ENCODE assay signal across 27 cellular contexts in genomic region chr18:24869285-24869684, GRCh38.
DNase-seq lines count a peak whose midpoint lies in the region; ATAC-seq and TF ChIP-seq lines count a peak whose summit lies in the region.
"Had no signal": no experiment of that assay in that cellular context is flagged by ENCODE, and none has a peak within 500 bp of the region (broad histone marks: within the 10 kb centered on the region; RNA-seq: fewer than 3 reads in every experiment).

No MANE protein-coding gene starts in this region.

- H3K9me3 Mint-ChIP-seq in activated CD4-positive, alpha-beta memory T cell treated with anti-CD3 and anti-CD28 coated beads for 36 hours, result no peaks in the 10 kb centered on the region
- H3K9me3 Mint-ChIP-seq: CD4-positive, alpha-beta T cell had no signal

- peak; percentile 13 for DNase-seq in LoVo (ENCODE audit: low spot score)
- DNase-seq in Panc1 (ENCODE audit: low read depth, low spot score), result no peak
- DNase-seq in mesenchymal stem cell, result peak; percentile 55
- no peak for DNase-seq in left colon
- no peak for DNase-seq in upper lobe of left lung
- no peak for DNase-seq in activated CD4-positive, alpha-beta memory T cell treated with anti-CD3 and anti-CD28 coated beads for 36 hours
- DNase-seq: 8988T; CD4-positive, alpha-beta T cell; COR-L47; GDM1; Karpas-422; NCI-H1694; NCI-H2029 treated with DMSO at 0.1 percent for 48 hours; NCI-H2171 treated with DMSO at 0.1 percent for 48 hours; NCI-H345; NCI-H510A treated with DMSO at 0.1 percent for 48 hours; NCI-H82; NK-92 treated with Interleukin-12 subunit alpha and Interleukin-12 subunit beta, amount 100 ng/mL, for 24 hours; Peyer's patch; SHP77 treated with DMSO at 0.1 percent for 48 hours; T-helper 1 cell had no signal

- H3K4me3 Mint-ChIP-seq in activated CD4-positive, alpha-beta memory T cell treated with anti-CD3 and anti-CD28 coated beads for 36 hours, result no peak overlapping the region
- H3K4me3 Mint-ChIP-seq: CD4-positive, alpha-beta T cell had no signal

- H3K27ac ChIP-seq in ACC112 (ENCODE audit: low read depth, low read length) (no peak overlapping the region), Panc1 (ENCODE audit: low read length) (peak overlapping the region; percentile 54; the same call in 1 of the 2 replicates), mesenchymal stem cell (ENCODE audit: low read length, poor library complexity, severe bottlenecking) (no peak overlapping the region), upper lobe of left lung (no peak overlapping the region)
- H3K27ac ChIP-seq: BLaER1, HL-60, Peyer's patch had no signal

- no peak overlapping the region for H3K4me3 ChIP-seq in ACC112 (ENCODE audit: low read depth, low read length)
- no peak overlapping the region for H3K4me3 ChIP-seq in Panc1 (ENCODE audit: low read depth in 2 of 2, low read length in 2 of 2)
- no peak overlapping the region for H3K4me3 ChIP-seq in mesenchymal stem cell (ENCODE audit: insufficient read depth in 1 of 2, low read depth in 1 of 2, low read length in 2 of 2)
- no peak overlapping the region for H3K4me3 ChIP-seq in upper lobe of left lung
- H3K4me3 ChIP-seq: BLaER1, GM12878, MG63, Peyer's patch had no signal

- H2BK15ac ChIP-seq in mesenchymal stem cell (ENCODE audit: low read depth, poor library complexity, severe bottlenecking), result no peak overlapping the region

- no peak overlapping the region for H3K23ac ChIP-seq in mesenchymal stem cell (ENCODE audit: low read length in 2 of 2)

- WGBS in mesenchymal stem cell, result 0% methylated on average over 2 of the region's 3 CpGs
- 84 to 86% methylated on average over 3 of the region's 3 CpGs for WGBS in upper lobe of left lung, 2 donors

- in situ Hi-C loops in Panc1 (cut with HindIII; ENCODE audit: low pct_unique_long_range_greater_than_20kb, low sequenced_read_pairs), result no loop called here

- ATAC-seq in Panc1 (peak; percentile 70), left colon (no peak), GM21360 (IDR thresholded peaks at IDR 0.05; ENCODE audit: unreplicated experiment) (no peak), upper lobe of left lung (ENCODE audit: low FRiP score in 2 of 2) (no peak)
- ATAC-seq: GM12878 had no signal

- no peak overlapping the region for H3K18ac ChIP-seq in mesenchymal stem cell (ENCODE audit: low read depth in 1 of 2, low read length in 2 of 2)

- H2BK5ac ChIP-seq in mesenchymal stem cell (ENCODE audit: low read depth, low read length, poor library complexity, severe bottlenecking), result no peak overlapping the region

- no peak overlapping the region for H4K8ac ChIP-seq in mesenchymal stem cell (ENCODE audit: low read length)

- POLR2A ChIA-PET in Panc1 (lab: Charles Lee), result no interaction called here
- POLR2A ChIA-PET in activated CD4-positive, alpha-beta memory T cell treated with anti-CD3 and anti-CD28 coated beads for 36 hours (lab: Charles Lee), result no interaction called here

- no peaks in the 10 kb centered on the region for H3K79me1 ChIP-seq in mesenchymal stem cell (replicated peaks; ENCODE audit: low read length, poor library complexity, severe bottlenecking)

- intact Hi-C loops in Panc1 (cut with micrococcal nuclease; ENCODE audit: unreplicated experiment) (no loop called here), left colon (cut with DNase I, micrococcal nuclease) (no loop called here)
- intact Hi-C loops in activated CD4-positive, alpha-beta memory T cell treated with anti-CD3 and anti-CD28 coated beads for 36 hours (cut with micrococcal nuclease), result no loop called here

- H2AFZ ChIP-seq in ACC112 (ENCODE audit: low read length, unreplicated experiment) (peak overlapping the region; percentile 38), mesenchymal stem cell (ENCODE audit: low read depth, low read length) (no peak overlapping the region)

- TF ChIP-seq EP300 in upper lobe of left lung (IDR thresholded peaks at IDR 0.05), result no peak

- H3K4me2 ChIP-seq in mesenchymal stem cell (ENCODE audit: low read length, poor library complexity, severe bottlenecking), result no peak overlapping the region
- H3K4me2 ChIP-seq: BLaER1 had no signal

- H3K4me1 ChIP-seq in ACC112 (ENCODE audit: control insufficient read depth, insufficient read depth, low read length, unreplicated experiment), result no peaks in the 10 kb centered on the region
- H3K4me1 ChIP-seq in Panc1 (ENCODE audit: control insufficient read depth, insufficient read depth, low read length), result peaks cover 13% of the 10 kb centered on the region; the same call in 1 of the 2 replicates
- H3K4me1 ChIP-seq in mesenchymal stem cell (ENCODE audit: control insufficient read depth, insufficient read depth, low read depth, low read length), result no peaks in the 10 kb centered on the region
- no peaks in the 10 kb centered on the region for H3K4me1 ChIP-seq in upper lobe of left lung
- H3K4me1 ChIP-seq: BLaER1 had no signal

- no peaks in the 10 kb centered on the region for H3K27me3 ChIP-seq in ACC112 (ENCODE audit: insufficient read depth, low read length)
- no peaks in the 10 kb centered on the region for H3K27me3 ChIP-seq in Panc1 (ENCODE audit: control insufficient read depth, insufficient read depth, low read length)
- H3K27me3 ChIP-seq in mesenchymal stem cell (ENCODE audit: control insufficient read depth in 1 of 2, insufficient read depth in 1 of 2, low read length in 2 of 2), result no peaks in the 10 kb centered on the region
- no peaks in the 10 kb centered on the region for H3K27me3 ChIP-seq in upper lobe of left lung
- H3K27me3 ChIP-seq: BLaER1, MG63, Peyer's patch had no signal

- no peak overlapping the region for H2BK120ac ChIP-seq in mesenchymal stem cell (ENCODE audit: low read depth, low read length)

- TF ChIP-seq POLR2A in upper lobe of left lung (IDR thresholded peaks at IDR 0.05), result no peak

- no peaks in the 10 kb centered on the region for H3K36me3 ChIP-seq in ACC112 (ENCODE audit: insufficient read depth, low read length)
- no peaks in the 10 kb centered on the region for H3K36me3 ChIP-seq in Panc1 (ENCODE audit: control insufficient read depth, insufficient read depth, low read length)
- H3K36me3 ChIP-seq in mesenchymal stem cell (ENCODE audit: control insufficient read depth in 1 of 2, insufficient read depth in 2 of 2, low read depth in 1 of 2, low read length in 2 of 2), result no peaks in the 10 kb centered on the region
- no peaks in the 10 kb centered on the region for H3K36me3 ChIP-seq in upper lobe of left lung
- H3K36me3 ChIP-seq: BLaER1, MG63, Peyer's patch had no signal

- H3K14ac ChIP-seq in mesenchymal stem cell (ENCODE audit: low read length in 2 of 2), result no peak overlapping the region

- H2AK5ac ChIP-seq in mesenchymal stem cell (ENCODE audit: low read length, severe bottlenecking), result no peak overlapping the region

- H3K4me1 Mint-ChIP-seq in activated CD4-positive, alpha-beta memory T cell treated with anti-CD3 and anti-CD28 coated beads for 36 hours (ENCODE audit: low read depth), result no peaks in the 10 kb centered on the region

- H3K27ac Mint-ChIP-seq in activated CD4-positive, alpha-beta memory T cell treated with anti-CD3 and anti-CD28 coated beads for 36 hours, result no peak overlapping the region
- H3K27ac Mint-ChIP-seq: CD4-positive, alpha-beta T cell had no signal

- H2BK12ac ChIP-seq in mesenchymal stem cell (ENCODE audit: low read length in 2 of 2), result no peak overlapping the region

- no peak overlapping the region for H3K9ac ChIP-seq in mesenchymal stem cell (ENCODE audit: low read length)
- H3K9ac ChIP-seq: BLaER1 had no signal

- no peaks in the 10 kb centered on the region for H3K9me3 ChIP-seq in Panc1 (ENCODE audit: control insufficient read depth, insufficient read depth, low read depth, low read length)
- no peaks in the 10 kb centered on the region for H3K9me3 ChIP-seq in mesenchymal stem cell (ENCODE audit: control insufficient read depth, low read length)
- H3K9me3 ChIP-seq in upper lobe of left lung, result no peaks in the 10 kb centered on the region
- H3K9me3 ChIP-seq: BLaER1, MG63, Peyer's patch had no signal

- no TSS peak for BruUV-seq in Panc1 (replicated peaks; lab: Mats Ljungman, UMichigan)

- no peaks in the 10 kb centered on the region for H3K36me3 Mint-ChIP-seq in activated CD4-positive, alpha-beta memory T cell treated with anti-CD3 and anti-CD28 coated beads for 36 hours

- H3K79me2 ChIP-seq in ACC112 (ENCODE audit: control insufficient read depth, insufficient read depth, low read length, unreplicated experiment), result no peaks in the 10 kb centered on the region

- no peak overlapping the region for H3K4ac ChIP-seq in mesenchymal stem cell (ENCODE audit: low read depth in 1 of 2, low read length in 2 of 2)

- TF ChIP-seq CTCF in Panc1 (IDR thresholded peaks at IDR 0.05) (no peak), upper lobe of left lung (IDR thresholded peaks at IDR 0.05) (no peak)

- CTCF ChIA-PET in Panc1 (lab: Charles Lee), result no interaction called here
- CTCF ChIA-PET in activated CD4-positive, alpha-beta memory T cell treated with anti-CD3 and anti-CD28 coated beads for 36 hours (lab: Charles Lee), result no interaction called here

- H4K91ac ChIP-seq in mesenchymal stem cell (ENCODE audit: low read length), result no peak overlapping the region

- H3K27me3 Mint-ChIP-seq in activated CD4-positive, alpha-beta memory T cell treated with anti-CD3 and anti-CD28 coated beads for 36 hours, result no peaks in the 10 kb centered on the region

Comparison
In these comparisons a context has a peak if more than half of its experiments do, and no peak if none do; other contexts are left out.
1. DNase-seq: peak in LoVo (single experiment) and mesenchymal stem cell (single experiment); none in Panc1 (single experiment), left colon (0 of 2), upper lobe of left lung (0 of 2) and activated CD4-positive, alpha-beta memory T cell treated with anti-CD3 and anti-CD28 coated beads for 36 hours (single experiment).